Comparison of ENCODE assay signal across 9 cellular contexts in the genomic region with DNA sequence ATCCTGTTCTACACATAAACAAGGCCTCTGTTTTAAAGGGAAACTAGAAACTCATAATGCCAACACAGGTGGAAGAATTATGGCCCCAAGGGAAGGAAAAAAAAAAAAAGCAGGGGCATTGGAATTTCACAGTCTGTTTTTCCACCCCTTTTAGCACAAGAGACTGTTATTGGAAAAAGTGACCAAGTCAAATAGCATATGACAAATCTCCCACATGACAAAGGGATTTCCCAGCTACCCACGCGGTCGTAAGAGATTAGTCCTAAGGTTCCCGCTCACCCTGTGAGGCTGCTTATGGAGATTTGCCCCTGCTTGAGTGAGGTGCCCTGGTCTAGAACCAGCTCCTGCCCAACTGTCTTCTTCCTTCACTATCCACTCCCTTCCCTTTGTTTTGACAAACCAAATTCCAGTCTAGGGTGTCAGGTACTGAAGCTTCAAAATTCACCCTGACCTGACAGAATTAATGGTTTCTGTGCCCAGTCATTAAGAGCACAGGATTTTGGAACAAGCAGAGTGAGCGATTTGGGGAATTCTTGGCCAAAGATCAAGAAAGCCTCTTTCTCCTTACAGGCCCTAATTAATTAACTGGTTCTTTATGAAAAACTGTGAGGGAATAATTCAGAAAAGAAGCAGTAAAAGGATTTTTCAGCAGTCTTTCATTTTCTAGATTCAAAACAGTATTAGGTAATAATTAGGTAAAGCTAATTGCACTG.
DNase-seq lines count a peak whose midpoint lies in the region; ATAC-seq and TF ChIP-seq lines count a peak whose summit lies in the region.
"Had no signal": no experiment of that assay in that cellular context is flagged by ENCODE, and none has a peak within 500 bp of the region (broad histone marks: within the 10 kb centered on the region; RNA-seq: fewer than 3 reads in every experiment).

No MANE protein-coding gene starts in this region.

- H3K4me1 Mint-ChIP-seq in HFFc6 (ENCODE audit: low read depth), result peaks cover 21% of the 10 kb centered on the region
- no peaks in the 10 kb centered on the region for H3K4me1 Mint-ChIP-seq in activated T-helper 17 cell treated with anti-CD3 and anti-CD28 coated beads, Interleukin-2, amount 50 U/mL, for 72 hours

- TF ChIP-seq CTCF in HFFc6 (IDR thresholded peaks at IDR 0.05), result no peak
- no peak for TF ChIP-seq CTCF in right atrium auricular region (IDR thresholded peaks at IDR 0.05)

- H3K4me3 Mint-ChIP-seq in HFFc6, result no peak overlapping the region
- H3K4me3 Mint-ChIP-seq in activated T-helper 17 cell treated with anti-CD3 and anti-CD28 coated beads, Interleukin-2, amount 50 U/mL, for 72 hours, result peak overlapping the region; percentile 30

- no peaks in the 10 kb centered on the region for H3K36me3 ChIP-seq in right atrium auricular region

- no peak overlapping the region for H3K4me3 ChIP-seq in right atrium auricular region

- H3K27me3 ChIP-seq in right atrium auricular region, result no peaks in the 10 kb centered on the region

- no peaks in the 10 kb centered on the region for H3K9me3 Mint-ChIP-seq in HFFc6
- no peaks in the 10 kb centered on the region for H3K9me3 Mint-ChIP-seq in activated T-helper 17 cell treated with anti-CD3 and anti-CD28 coated beads, Interleukin-2, amount 50 U/mL, for 72 hours

- H3K9me3 ChIP-seq in right atrium auricular region, result no peaks in the 10 kb centered on the region

- DNase-seq in HFFc6 (peak; percentile 2), right atrium auricular region (ENCODE audit: low spot score) (peak; percentile 59), NOMO-1 (lab: John Stamatoyannopoulos, UW; ENCODE audit: unreplicated experiment in 2 of 2) (no peak)
- peak in 2 of 3 experiments; percentile 9 to 33 for DNase-seq in stimulated activated CD4-positive, alpha-beta T cell treated with anti-CD3 and anti-CD28 coated beads, TNF-alpha, amount 100 ng/mL, for 24 hours (ENCODE audit: low read depth in 3 of 3)
- DNase-seq: NCI-H1417 had no signal

- H3K36me3 Mint-ChIP-seq in HFFc6 (ENCODE audit: low read depth), result no peaks in the 10 kb centered on the region
- H3K36me3 Mint-ChIP-seq in activated T-helper 17 cell treated with anti-CD3 and anti-CD28 coated beads, Interleukin-2, amount 50 U/mL, for 72 hours (ENCODE audit: low read depth), result no peaks in the 10 kb centered on the region

- peak; percentile 93 for ATAC-seq in activated T-helper 17 cell treated with anti-CD3 and anti-CD28 coated beads, Interleukin-2, amount 50 U/mL, for 72 hours (replicated peaks)
- no peak for ATAC-seq in HG02610 (IDR thresholded peaks at IDR 0.05; ENCODE audit: unreplicated experiment)
- no peak for ATAC-seq in GM18909 (IDR thresholded peaks at IDR 0.05; ENCODE audit: poor library complexity, unreplicated experiment)
- no peak for ATAC-seq in GM18517 (IDR thresholded peaks at IDR 0.05; ENCODE audit: unreplicated experiment)

- H3K27me3 Mint-ChIP-seq in HFFc6 (ENCODE audit: insufficient read depth), result no peaks in the 10 kb centered on the region; the same call in 1 of the 2 replicates
- no peaks in the 10 kb centered on the region for H3K27me3 Mint-ChIP-seq in activated T-helper 17 cell treated with anti-CD3 and anti-CD28 coated beads, Interleukin-2, amount 50 U/mL, for 72 hours

- no peak overlapping the region for H3K27ac Mint-ChIP-seq in HFFc6
- H3K27ac Mint-ChIP-seq in activated T-helper 17 cell treated with anti-CD3 and anti-CD28 coated beads, Interleukin-2, amount 50 U/mL, for 72 hours, result peak overlapping the region; percentile 51

- peak overlapping the region; percentile 65 to 75 for H3K27ac ChIP-seq in right atrium auricular region

- H3K4me1 ChIP-seq in right atrium auricular region, result peaks cover 0 to 51% of the 10 kb centered on the region in 2 donors

Comparison
In these comparisons a context has a peak if more than half of its experiments do, and no peak if none do; other contexts are left out.
1. DNase-seq: peak in HFFc6 (single experiment), right atrium auricular region (single experiment) and stimulated activated CD4-positive, alpha-beta T cell treated with anti-CD3 and anti-CD28 coated beads, TNF-alpha, amount 100 ng/mL, for 24 hours (2 of 3); none in NOMO-1 (0 of 2).